24 cellular contexts compared by ENCODE assay signal in genomic region chr5:149823350-149823749, GRCh38.
A peak's percentile ranks its signal among the peaks of the same experiment; 100 is the strongest.
DNase-seq lines count a peak whose midpoint lies in the region; ATAC-seq and TF ChIP-seq lines count a peak whose summit lies in the region.
"Had no signal": no experiment of that assay in that cellular context is flagged by ENCODE, and none has a peak within 500 bp of the region (broad histone marks: within the 10 kb centered on the region; RNA-seq: fewer than 3 reads in every experiment).

No MANE protein-coding gene starts in this region.

- POLR2A ChIA-PET in activated CD8-positive, alpha-beta T cell treated with anti-CD3 and anti-CD28 coated beads for 36 hours (lab: Charles Lee): no interaction called here

- H3K9me3 ChIP-seq in esophagus (ENCODE audit: control insufficient read depth in 2 of 2, insufficient read depth in 1 of 2, low read depth in 1 of 2, low read length in 1 of 2) (no peaks in the 10 kb centered on the region), muscle layer of colon (ENCODE audit: low read length) (no peaks in the 10 kb centered on the region), stomach (no peaks in the 10 kb centered on the region)
- H3K9me3 ChIP-seq: SJSA1, upper lobe of left lung had no signal

- H3K27me3 Mint-ChIP-seq in brain: peaks cover 5% of the 10 kb centered on the region
- no peaks in the 10 kb centered on the region for H3K27me3 Mint-ChIP-seq in activated CD8-positive, alpha-beta T cell treated with anti-CD3 and anti-CD28 coated beads for 36 hours
- H3K27me3 Mint-ChIP-seq: activated CD4-positive, alpha-beta memory T cell treated with anti-CD3 and anti-CD28 coated beads, Interleukin-2, amount 10 ng/mL, durations not matched to agents 7 days and 5 days; activated naive CD8-positive, alpha-beta T cell; naive B cell had no signal

- no peaks in the 10 kb centered on the region for H3K27me3 ChIP-seq in esophagus (ENCODE audit: control insufficient read depth in 1 of 2, insufficient read depth in 2 of 2, low read length in 2 of 2)
- no peaks in the 10 kb centered on the region for H3K27me3 ChIP-seq in muscle layer of colon (ENCODE audit: control insufficient read depth in 1 of 2, insufficient read depth in 2 of 2, low read length in 2 of 2)
- no peaks in the 10 kb centered on the region for H3K27me3 ChIP-seq in stomach
- H3K27me3 ChIP-seq: cardiac muscle cell, SJSA1, upper lobe of left lung had no signal

- peak overlapping the region in 1 of 5 experiments; percentile 34 for H3K4me3 Mint-ChIP-seq in brain
- no peak overlapping the region for H3K4me3 Mint-ChIP-seq in activated CD8-positive, alpha-beta T cell treated with anti-CD3 and anti-CD28 coated beads for 36 hours
- H3K4me3 Mint-ChIP-seq: activated CD4-positive, alpha-beta memory T cell treated with anti-CD3 and anti-CD28 coated beads, Interleukin-2, amount 10 ng/mL, durations not matched to agents 7 days and 5 days; activated naive CD8-positive, alpha-beta T cell; CD14-positive monocyte; GM23338; HFFc6; naive B cell had no signal

- H3K36me3 ChIP-seq in esophagus (ENCODE audit: control insufficient read depth in 2 of 2, insufficient read depth in 2 of 2, low read length in 1 of 2) (peaks cover 0 to 10% of the 10 kb centered on the region in 2 donors), muscle layer of colon (ENCODE audit: insufficient read depth, low read length) (peaks cover 15% of the 10 kb centered on the region), stomach (peaks cover 0 to 40% (median 27%) of the 10 kb centered on the region in 4 donors)
- H3K36me3 ChIP-seq: SJSA1, upper lobe of left lung had no signal

- H3K27ac ChIP-seq in esophagus (ENCODE audit: low read depth in 2 of 2, low read length in 1 of 2) (peak overlapping the region; percentile 35 to 74), muscle layer of colon (ENCODE audit: low read depth, low read length) (peak overlapping the region; percentile 84), stomach (peak overlapping the region in 4 of 5 donors; percentile 50 to 85 (median 56))
- H3K27ac ChIP-seq: cardiac muscle cell, SJSA1 had no signal

- TF ChIP-seq CTCF in brain (conservative IDR thresholded peaks at IDR 0.05) (no peak), stomach (IDR thresholded peaks at IDR 0.05) (no peak)
- TF ChIP-seq CTCF in activated CD8-positive, alpha-beta T cell treated with anti-CD3 and anti-CD28 coated beads for 36 hours (IDR thresholded peaks at IDR 0.05): no peak

- ATAC-seq in GM18867 (IDR thresholded peaks at IDR 0.05; ENCODE audit: unreplicated experiment) (no peak), HG02678 (IDR thresholded peaks at IDR 0.05; ENCODE audit: unreplicated experiment) (no peak)
- no peak for ATAC-seq in activated CD8-positive, alpha-beta T cell treated with anti-CD3 and anti-CD28 coated beads for 36 hours
- ATAC-seq: GM23338 had no signal

- intact Hi-C loops in stomach (cut with DNase I; ENCODE audit: low total_unique reads): loop anchor here (10.0 kb wide), 1 partner anchor 89 kb away; the partner anchor contains the start of gene PPARGC1B
- intact Hi-C loops in activated CD8-positive, alpha-beta T cell treated with anti-CD3 and anti-CD28 coated beads for 36 hours (cut with micrococcal nuclease): no loop called here

- H3K4me3 ChIP-seq in esophagus (ENCODE audit: low read depth in 1 of 2, low read length in 2 of 2) (no peak overlapping the region), muscle layer of colon (ENCODE audit: low read depth in 1 of 2, low read length in 2 of 2) (peak overlapping the region in 1 of 2 donors; percentile 12), stomach (no peak overlapping the region)
- H3K4me3 ChIP-seq: cardiac muscle cell, GM23338, SJSA1, upper lobe of left lung had no signal

- H3K36me3 Mint-ChIP-seq in brain: no peaks in the 10 kb centered on the region
- no peaks in the 10 kb centered on the region for H3K36me3 Mint-ChIP-seq in activated CD8-positive, alpha-beta T cell treated with anti-CD3 and anti-CD28 coated beads for 36 hours (ENCODE audit: low read depth)
- H3K36me3 Mint-ChIP-seq: naive B cell had no signal

- no peaks in the 10 kb centered on the region for H3K9me3 Mint-ChIP-seq in brain
- no peaks in the 10 kb centered on the region for H3K9me3 Mint-ChIP-seq in activated CD8-positive, alpha-beta T cell treated with anti-CD3 and anti-CD28 coated beads for 36 hours
- H3K9me3 Mint-ChIP-seq: activated CD4-positive, alpha-beta memory T cell treated with anti-CD3 and anti-CD28 coated beads, Interleukin-2, amount 10 ng/mL, durations not matched to agents 7 days and 5 days; CD14-positive monocyte; GM23338; HFFc6; naive B cell had no signal

- peaks cover 6 to 8% of the 10 kb centered on the region in 2 donors for H3K4me1 ChIP-seq in esophagus (ENCODE audit: control insufficient read depth in 2 of 2, insufficient read depth in 2 of 2, low read length in 1 of 2)
- H3K4me1 ChIP-seq in muscle layer of colon (ENCODE audit: insufficient read depth, low read length): peaks cover 57% of the 10 kb centered on the region
- peaks cover 6 to 43% (median 22%) of the 10 kb centered on the region in 4 donors for H3K4me1 ChIP-seq in stomach
- H3K4me1 ChIP-seq: SJSA1, upper lobe of left lung had no signal

- no peak for TF ChIP-seq POLR2A in stomach (IDR thresholded peaks at IDR 0.05)

- TF ChIP-seq EP300 in stomach (IDR thresholded peaks at IDR 0.05): no peak

- H3K27ac Mint-ChIP-seq in brain: peak overlapping the region; percentile 78 to 95 (median 83)
- H3K27ac Mint-ChIP-seq in activated CD8-positive, alpha-beta T cell treated with anti-CD3 and anti-CD28 coated beads for 36 hours: no peak overlapping the region
- H3K27ac Mint-ChIP-seq: activated CD4-positive, alpha-beta memory T cell treated with anti-CD3 and anti-CD28 coated beads, Interleukin-2, amount 10 ng/mL, durations not matched to agents 7 days and 5 days; activated naive CD8-positive, alpha-beta T cell; GM23338; HFFc6; naive B cell had no signal

- H3K9ac ChIP-seq in muscle layer of colon (ENCODE audit: low read length): no peak overlapping the region

- WGBS in esophagus, 2 donors: 65 to 72% methylated on average over 5 of the region's 5 CpGs
- 68 to 80% (median 74%) methylated on average over 5 of the region's 5 CpGs for WGBS in stomach, 5 donors

- DNase-seq in stomach: no peak
- DNase-seq in activated CD8-positive, alpha-beta T cell treated with anti-CD3 and anti-CD28 coated beads for 36 hours: no peak
- DNase-seq: activated CD4-positive, alpha-beta memory T cell treated with anti-CD3 and anti-CD28 coated beads, Interleukin-2, amount 10 ng/mL, durations not matched to agents 7 days and 5 days; activated CD4-positive, alpha-beta T cell treated with anti-CD3 and anti-CD28 coated beads for 1 hour; HFFc6; Kasumi-1; kidney glomerular epithelial cell; mesendoderm; naive B cell; NCI-H1436 treated with DMSO at 0.1 percent for 48 hours; NCI-H2107; NCI-H748 treated with DMSO at 0.1 percent for 48 hours; substantia nigra; upper lobe of left lung had no signal

- H3K4me1 Mint-ChIP-seq in brain: peaks cover 57% of the 10 kb centered on the region
- H3K4me1 Mint-ChIP-seq in activated CD8-positive, alpha-beta T cell treated with anti-CD3 and anti-CD28 coated beads for 36 hours (ENCODE audit: low read depth): no peaks in the 10 kb centered on the region
- H3K4me1 Mint-ChIP-seq: activated CD4-positive, alpha-beta memory T cell treated with anti-CD3 and anti-CD28 coated beads, Interleukin-2, amount 10 ng/mL, durations not matched to agents 7 days and 5 days; CD14-positive monocyte had no signal

- CTCF ChIA-PET in activated CD8-positive, alpha-beta T cell treated with anti-CD3 and anti-CD28 coated beads for 36 hours (lab: Charles Lee): interaction anchor here (0.9 to 1.9 kb wide), 3 partner anchors 10 to 187 kb away, joined by 4 to 7 read pairs (median 5); no protein-coding TSS in a partner anchor
